Comparison of ENCODE assay signal across 1 cellular context in genomic region chr3:141471160-141471559, GRCh38.
A peak's percentile ranks its signal among the peaks of the same experiment; 100 is the strongest.
TF ChIP-seq lines count a peak whose summit lies in the region.

No MANE protein-coding gene starts in this region.

TF ChIP-seq in K562, 482 proteins besides CTCF, POLR2A, EP300 and RAD21:
- TF ChIP-seq ERF (CRISPR knock-in tag; IDR thresholded peaks at IDR 0.05) (no peak), NFIC (IDR thresholded peaks at IDR 0.05) (peak; percentile 59), ESRRA (IDR thresholded peaks at IDR 0.05; ENCODE audit: borderline replicate concordance, low read depth) (peak; percentile 69)
